In genomic region chr21:34883501-34884271, GRCh38 we compare ENCODE assay signal across 10 cellular contexts.
DNase-seq lines count a peak whose midpoint lies in the region; ATAC-seq and TF ChIP-seq lines count a peak whose summit lies in the region.
"Had no signal": no experiment of that assay in that cellular context is flagged by ENCODE, and none has a peak within 500 bp of the region (broad histone marks: within the 10 kb centered on the region; RNA-seq: fewer than 3 reads in every experiment).

No MANE protein-coding gene starts in this region.

- H3K4me1 ChIP-seq in urinary bladder (ENCODE audit: insufficient read depth) (no peaks in the 10 kb centered on the region), A673 (ENCODE audit: insufficient read depth, low read length, poor library complexity, severe bottlenecking) (peaks cover 8% of the 10 kb centered on the region)

- H3K36me3 ChIP-seq in kidney epithelial cell (ENCODE audit: control insufficient read depth, insufficient read depth, low read length), result peaks cover 1% of the 10 kb centered on the region
- H3K36me3 ChIP-seq in urinary bladder (ENCODE audit: insufficient read depth), result no peaks in the 10 kb centered on the region
- no peaks in the 10 kb centered on the region for H3K36me3 ChIP-seq in A673 (ENCODE audit: insufficient read depth, low read length, poor library complexity, severe bottlenecking)

- POLR2A ChIA-PET in activated CD8-positive, alpha-beta T cell treated with anti-CD3 and anti-CD28 coated beads for 36 hours (lab: Charles Lee), result interaction anchor here (1.0 to 1.3 kb wide), 2 partner anchors 76 to 137 kb away, joined by 3 to 4 read pairs; no protein-coding TSS in a partner anchor
- POLR2A ChIA-PET in A673 (lab: Charles Lee; ENCODE audit: low non-redundant PET), result no interaction called here

- H3K4me3 Mint-ChIP-seq in natural killer cell treated with Interleukin-12 subunit alpha and Interleukin-12 subunit beta and Interleukin-15 and Interleukin-18, amount 100 ng/mL, for 72 hours, result peak overlapping the region; percentile 98
- H3K4me3 Mint-ChIP-seq in natural killer cell, result no peak overlapping the region
- peak overlapping the region; percentile 17 for H3K4me3 Mint-ChIP-seq in activated CD8-positive, alpha-beta T cell treated with anti-CD3 and anti-CD28 coated beads for 36 hours

- no TSS peak for BruUV-seq in A673 (replicated peaks; lab: Mats Ljungman, UMichigan)

- ATAC-seq in natural killer cell treated with Interleukin-12 subunit alpha and Interleukin-12 subunit beta and Interleukin-15 and Interleukin-18, amount 100 ng/mL, for 72 hours, result no peak
- ATAC-seq in natural killer cell (no peak), GM21737 (IDR thresholded peaks at IDR 0.05; ENCODE audit: unreplicated experiment) (no peak), GM21723 (IDR thresholded peaks at IDR 0.05; ENCODE audit: unreplicated experiment) (no peak)
- ATAC-seq in activated CD8-positive, alpha-beta T cell treated with anti-CD3 and anti-CD28 coated beads for 36 hours, result no peak
- ATAC-seq: body of pancreas had no signal

- H3K27ac ChIP-seq in urinary bladder (ENCODE audit: low read depth), result peak overlapping the region; percentile 71
- H3K27ac ChIP-seq in A673 (ENCODE audit: low read depth, low read length, poor library complexity, severe bottlenecking), result no peak overlapping the region

- H3K4me1 Mint-ChIP-seq in natural killer cell treated with Interleukin-12 subunit alpha and Interleukin-12 subunit beta and Interleukin-15 and Interleukin-18, amount 100 ng/mL, for 72 hours (ENCODE audit: low read depth in 2 of 2), result peaks cover 51 to 58% of the 10 kb centered on the region in 2 donors
- H3K4me1 Mint-ChIP-seq in natural killer cell, result peaks cover 47 to 53% of the 10 kb centered on the region in 2 donors
- peaks cover 53% of the 10 kb centered on the region for H3K4me1 Mint-ChIP-seq in activated CD8-positive, alpha-beta T cell treated with anti-CD3 and anti-CD28 coated beads for 36 hours (ENCODE audit: low read depth)

- H3K27me3 ChIP-seq in kidney epithelial cell (ENCODE audit: control insufficient read depth, insufficient read depth, low read length), result no peaks in the 10 kb centered on the region
- H3K27me3 ChIP-seq in A673 (replicated peaks; ENCODE audit: insufficient read depth, low read depth, low read length, poor library complexity), result peaks cover 82% of the 10 kb centered on the region

- no peaks in the 10 kb centered on the region for H3K9me3 ChIP-seq in A673 (ENCODE audit: low read depth, low read length, poor library complexity, severe bottlenecking)
- H3K9me3 ChIP-seq: body of pancreas had no signal

- WGBS in urinary bladder, result 70% methylated on average over 6 of the region's 6 CpGs

- no peak for DNase-seq in natural killer cell treated with Interleukin-12 subunit alpha and Interleukin-12 subunit beta and Interleukin-15 and Interleukin-18, amount 100 ng/mL, for 72 hours (ENCODE audit: low spot score)
- DNase-seq in natural killer cell, result no peak
- no peak for DNase-seq in activated CD8-positive, alpha-beta T cell treated with anti-CD3 and anti-CD28 coated beads for 36 hours
- no peak for DNase-seq in kidney epithelial cell (ENCODE audit: low read depth)
- no peak for DNase-seq in A673 (ENCODE audit: low spot score)
- DNase-seq: body of pancreas had no signal

- peak overlapping the region; percentile 94 for H3K4me3 ChIP-seq in kidney epithelial cell (ENCODE audit: low read depth, low read length)
- H3K4me3 ChIP-seq in urinary bladder (ENCODE audit: low read depth, low read length), result peak overlapping the region; percentile 30
- H3K4me3 ChIP-seq in A673 (ENCODE audit: low read depth, low read length, poor library complexity, severe bottlenecking), result no peak overlapping the region
- H3K4me3 ChIP-seq: body of pancreas had no signal

- H3K27me3 Mint-ChIP-seq in natural killer cell treated with Interleukin-12 subunit alpha and Interleukin-12 subunit beta and Interleukin-15 and Interleukin-18, amount 100 ng/mL, for 72 hours, result no peaks in the 10 kb centered on the region
- no peaks in the 10 kb centered on the region for H3K27me3 Mint-ChIP-seq in natural killer cell (ENCODE audit: low read depth in 2 of 2)
- H3K27me3 Mint-ChIP-seq in activated CD8-positive, alpha-beta T cell treated with anti-CD3 and anti-CD28 coated beads for 36 hours, result peaks cover 1% of the 10 kb centered on the region

- intact Hi-C loops in natural killer cell (cut with micrococcal nuclease) (no loop called here), A673 (cut with micrococcal nuclease; ENCODE audit: unreplicated experiment) (loop anchor here (5.0 to 10.0 kb wide), 2 partner anchors 136 to 1051 kb away; no protein-coding TSS in a partner anchor)
- intact Hi-C loops in activated CD8-positive, alpha-beta T cell treated with anti-CD3 and anti-CD28 coated beads for 36 hours (cut with micrococcal nuclease), result loop anchor here (10.0 kb wide), 1 partner anchor 139 kb away; no protein-coding TSS in a partner anchor

- TF ChIP-seq CTCF in natural killer cell (IDR thresholded peaks at IDR 0.05), result no peak
- no peak for TF ChIP-seq CTCF in activated CD8-positive, alpha-beta T cell treated with anti-CD3 and anti-CD28 coated beads for 36 hours (IDR thresholded peaks at IDR 0.05)
- no peak for TF ChIP-seq CTCF in kidney epithelial cell (IDR thresholded peaks at IDR 0.05; ENCODE audit: insufficient read depth, low read length, poor library complexity, severe bottlenecking)
- TF ChIP-seq CTCF in A673 (conservative IDR thresholded peaks at IDR 0.05; ENCODE audit: low read depth, low read length), result no peak

- H3K36me3 Mint-ChIP-seq in natural killer cell treated with Interleukin-12 subunit alpha and Interleukin-12 subunit beta and Interleukin-15 and Interleukin-18, amount 100 ng/mL, for 72 hours, result peaks cover 15% of the 10 kb centered on the region
- peaks cover 8% of the 10 kb centered on the region for H3K36me3 Mint-ChIP-seq in natural killer cell
- H3K36me3 Mint-ChIP-seq in activated CD8-positive, alpha-beta T cell treated with anti-CD3 and anti-CD28 coated beads for 36 hours (ENCODE audit: low read depth), result peaks cover 18% of the 10 kb centered on the region

- peak overlapping the region; percentile 99 to 100 for H3K27ac Mint-ChIP-seq in natural killer cell treated with Interleukin-12 subunit alpha and Interleukin-12 subunit beta and Interleukin-15 and Interleukin-18, amount 100 ng/mL, for 72 hours
- peak overlapping the region in 1 of 2 donors; percentile 52 for H3K27ac Mint-ChIP-seq in natural killer cell
- peak overlapping the region; percentile 10 for H3K27ac Mint-ChIP-seq in activated CD8-positive, alpha-beta T cell treated with anti-CD3 and anti-CD28 coated beads for 36 hours
- H3K27ac Mint-ChIP-seq: progenitor cell of endocrine pancreas had no signal

- CTCF ChIA-PET in activated CD8-positive, alpha-beta T cell treated with anti-CD3 and anti-CD28 coated beads for 36 hours (lab: Charles Lee), result interaction anchor here (0.5 to 2.3 kb wide), 4 partner anchors 11 to 138 kb away, joined by 3 to 14 read pairs (median 4); no protein-coding TSS in a partner anchor
- CTCF ChIA-PET in A673 (lab: Charles Lee), result no interaction called here

- no peaks in the 10 kb centered on the region for H3K9me3 Mint-ChIP-seq in natural killer cell treated with Interleukin-12 subunit alpha and Interleukin-12 subunit beta and Interleukin-15 and Interleukin-18, amount 100 ng/mL, for 72 hours
- no peaks in the 10 kb centered on the region for H3K9me3 Mint-ChIP-seq in natural killer cell
- no peaks in the 10 kb centered on the region for H3K9me3 Mint-ChIP-seq in activated CD8-positive, alpha-beta T cell treated with anti-CD3 and anti-CD28 coated beads for 36 hours
